Comparison of ENCODE assay signal across 8 cellular contexts in the genomic region with DNA sequence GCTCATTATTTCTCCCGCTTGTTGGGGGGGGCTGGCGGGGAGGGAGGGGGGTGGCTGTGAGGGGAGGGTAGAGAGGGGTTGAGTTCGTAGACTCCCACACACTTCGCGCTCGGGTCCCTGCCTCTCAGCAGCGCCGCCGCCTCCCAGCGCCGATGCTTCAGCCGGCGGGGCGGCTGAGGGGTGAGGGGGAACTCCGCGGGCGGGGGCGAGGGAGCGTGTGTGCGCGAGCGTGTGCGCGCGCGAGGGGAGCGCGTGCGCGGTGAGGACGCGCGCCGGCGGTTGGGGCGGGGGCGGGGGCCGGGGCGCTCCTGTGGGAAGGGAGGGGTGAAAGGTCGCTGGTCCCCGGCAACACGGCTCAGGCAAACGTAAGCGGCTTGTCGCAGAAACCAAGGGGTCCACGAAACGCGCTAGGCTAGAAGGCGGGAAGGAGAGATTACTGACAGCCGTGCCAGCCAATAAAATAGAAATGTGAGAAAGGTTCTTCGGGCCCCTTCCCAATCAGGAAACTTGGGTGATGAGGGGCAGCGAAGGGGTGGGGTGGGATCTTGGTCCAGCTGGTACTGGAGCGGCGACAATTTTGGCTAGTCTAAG. TPM values are rescaled to one million over a fixed set of nuclear protein-coding genes. Genes with fewer than 3 reads are reported as not detected.
DNase-seq lines count a peak whose midpoint lies in the region; ATAC-seq and TF ChIP-seq lines count a peak whose summit lies in the region.

No MANE protein-coding gene starts in this region.

- H3K4me1 Mint-ChIP-seq in brain = peaks cover 56% of the 10 kb centered on the region

- no peaks in the 10 kb centered on the region; the same call in 1 of the 2 replicates for H3K4me1 ChIP-seq in iPS DF 6.9 (ENCODE audit: control insufficient read depth, insufficient read depth, low read length)

- H3K27ac ChIP-seq in iPS DF 6.9 (ENCODE audit: low read length) = no peak overlapping the region

- DNase-seq in Ammon's horn (ENCODE audit: low spot score) (peak; percentile 98), NCI-H748 (lab: John Stamatoyannopoulos, UW; ENCODE audit: unreplicated experiment) (peak; percentile 99), iPS DF 6.9 (ENCODE audit: low read depth, low spot score) (peak; percentile 91), putamen (ENCODE audit: low spot score) (peak; percentile 98)

- peaks cover 0 to 3% (median 0%) of the 10 kb centered on the region in 5 experiments for H3K9me3 Mint-ChIP-seq in brain

- no peaks in the 10 kb centered on the region for H3K9me3 ChIP-seq in iPS DF 6.9 (ENCODE audit: control insufficient read depth, insufficient read depth, low read length)

- no peaks in the 10 kb centered on the region for H3K36me3 ChIP-seq in iPS DF 6.9 (ENCODE audit: control insufficient read depth, insufficient read depth, low read length)

- ATAC-seq in HG03103 (IDR thresholded peaks at IDR 0.05; ENCODE audit: low read depth, unreplicated experiment) (peak; percentile 89), HG02571 (IDR thresholded peaks at IDR 0.05; ENCODE audit: unreplicated experiment) (no peak), HG02870 (IDR thresholded peaks at IDR 0.05; ENCODE audit: unreplicated experiment) (no peak)

- H3K36me3 Mint-ChIP-seq in brain = peaks cover 6% of the 10 kb centered on the region

- no CpG with 5 or more reads among the region's 54 CpGs for WGBS in iPS DF 6.9 (ENCODE audit: insufficient coverage, insufficient read length)

- H3K4me3 ChIP-seq in iPS DF 6.9 (ENCODE audit: low read length) = peak overlapping the region; percentile 72; the same call in 1 of the 2 replicates

- no peak for TF ChIP-seq CTCF in brain (conservative IDR thresholded peaks at IDR 0.05)

- no peaks in the 10 kb centered on the region for H3K27me3 ChIP-seq in iPS DF 6.9 (ENCODE audit: control insufficient read depth, insufficient read depth, low read length)

- H3K27me3 Mint-ChIP-seq in brain = peaks cover 21% of the 10 kb centered on the region

- H3K4me3 Mint-ChIP-seq in brain = peak overlapping the region; percentile 96 to 100 (median 99)

- peak overlapping the region; percentile 92 to 99 (median 98) for H3K27ac Mint-ChIP-seq in brain

RNA-seq across cellular contexts. Expression of a gene that starts 0.3 kb away (rescaled TPM):
- 27.6 TPM for polyA plus RNA-seq in brain (ENCODE audit: insufficient read depth, low read depth, low replicate concordance)
